ENCODE assay signal across 1 cellular context in the genomic region with DNA sequence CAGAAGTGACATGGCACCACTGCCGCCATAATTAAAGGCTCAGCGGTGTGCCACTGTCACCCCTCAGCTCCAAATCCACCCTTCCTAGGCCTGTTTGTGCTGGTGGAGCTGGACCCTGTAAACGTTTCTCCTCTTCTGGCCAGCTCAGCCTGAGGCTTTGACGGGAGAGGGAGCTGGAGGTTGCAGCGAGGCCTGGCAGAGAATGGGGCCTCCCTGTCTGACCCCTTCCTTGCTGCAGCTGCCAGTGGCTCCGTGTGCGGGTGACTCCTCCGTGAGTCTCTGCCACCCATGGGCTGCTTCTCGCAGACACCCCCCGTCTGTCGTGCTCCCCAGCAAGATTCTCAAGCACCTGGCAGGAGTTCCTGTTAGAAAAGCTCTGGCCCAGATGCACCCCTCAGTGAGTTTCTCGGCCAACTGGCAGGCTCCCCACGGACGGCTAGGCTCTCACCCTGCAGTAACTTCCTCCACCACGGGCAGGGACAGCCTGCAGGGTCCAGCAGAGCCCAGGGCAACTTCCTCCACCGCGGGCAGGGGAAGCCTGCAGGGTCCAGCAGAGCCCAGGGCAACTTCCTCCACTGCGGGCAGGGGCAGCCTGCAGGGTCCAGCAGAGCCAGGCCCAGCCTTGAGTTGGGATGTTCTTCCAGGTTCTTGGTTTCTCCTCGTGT.
TF ChIP-seq lines count a peak whose summit lies in the region.

No MANE protein-coding gene starts in this region.

TF ChIP-seq in HEK293, 187 proteins besides CTCF, POLR2A, EP300 and RAD21 (continued from another document):
- TF ChIP-seq ZNF18 (tag by site-specific recombination; IDR thresholded peaks at IDR 0.05) (no peak), ZIC2 (tag by site-specific recombination; IDR thresholded peaks at IDR 0.05) (peak; percentile 74), ZNF174 (tag by site-specific recombination; IDR thresholded peaks at IDR 0.05) (no peak), ZNF157 (tag by site-specific recombination; IDR thresholded peaks at IDR 0.05) (no peak)
- TF ChIP-seq, protein P1, sequence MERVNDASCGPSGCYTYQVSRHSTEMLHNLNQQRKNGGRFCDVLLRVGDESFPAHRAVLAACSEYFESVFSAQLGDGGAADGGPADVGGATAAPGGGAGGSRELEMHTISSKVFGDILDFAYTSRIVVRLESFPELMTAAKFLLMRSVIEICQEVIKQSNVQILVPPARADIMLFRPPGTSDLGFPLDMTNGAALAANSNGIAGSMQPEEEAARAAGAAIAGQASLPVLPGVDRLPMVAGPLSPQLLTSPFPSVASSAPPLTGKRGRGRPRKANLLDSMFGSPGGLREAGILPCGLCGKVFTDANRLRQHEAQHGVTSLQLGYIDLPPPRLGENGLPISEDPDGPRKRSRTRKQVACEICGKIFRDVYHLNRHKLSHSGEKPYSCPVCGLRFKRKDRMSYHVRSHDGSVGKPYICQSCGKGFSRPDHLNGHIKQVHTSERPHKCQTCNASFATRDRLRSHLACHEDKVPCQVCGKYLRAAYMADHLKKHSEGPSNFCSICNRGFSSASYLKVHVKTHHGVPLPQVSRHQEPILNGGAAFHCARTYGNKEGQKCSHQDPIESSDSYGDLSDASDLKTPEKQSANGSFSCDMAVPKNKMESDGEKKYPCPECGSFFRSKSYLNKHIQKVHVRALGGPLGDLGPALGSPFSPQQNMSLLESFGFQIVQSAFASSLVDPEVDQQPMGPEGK (tag by site-specific recombination; IDR thresholded peaks at IDR 0.05): no peak
